ENCODE assay signal across 15 cellular contexts in the genomic region with DNA sequence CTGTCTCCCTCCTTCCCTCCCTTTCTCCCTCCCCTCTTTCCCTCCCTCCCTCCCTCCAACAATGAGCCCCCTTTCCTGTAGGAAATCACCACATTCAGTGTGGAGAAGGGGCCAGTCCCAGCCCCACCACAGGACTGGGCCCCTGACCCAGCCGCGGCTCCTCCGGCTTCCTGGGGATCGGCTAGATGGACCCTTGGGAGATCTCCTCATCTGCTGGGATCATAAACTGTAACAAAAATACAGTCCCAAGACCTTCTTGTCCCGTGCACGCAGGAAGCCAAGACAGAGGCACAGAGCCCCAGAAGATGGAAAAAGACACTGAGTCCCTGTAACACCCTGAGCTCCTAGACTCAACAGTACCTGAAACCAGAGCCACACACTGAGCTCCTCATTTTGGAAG. TPM values are rescaled to one million over a fixed set of nuclear protein-coding genes. Genes with fewer than 3 reads are reported as not detected.
A peak's percentile ranks its signal among the peaks of the same experiment; 100 is the strongest.
DNase-seq lines count a peak whose midpoint lies in the region; ATAC-seq and TF ChIP-seq lines count a peak whose summit lies in the region.
"Had no signal": no experiment of that assay in that cellular context is flagged by ENCODE, and none has a peak within 500 bp of the region (broad histone marks: within the 10 kb centered on the region; RNA-seq: fewer than 3 reads in every experiment).

No MANE protein-coding gene starts in this region.

- no peaks in the 10 kb centered on the region for H3K36me3 ChIP-seq in left ventricle myocardium inferior
- no peaks in the 10 kb centered on the region for H3K36me3 ChIP-seq in right atrium auricular region
- no peaks in the 10 kb centered on the region for H3K36me3 ChIP-seq in neuronal stem cell (replicated peaks in 1 of 2; ENCODE audit: control insufficient read depth in 2 of 2, insufficient read depth in 2 of 2, low read length in 2 of 2)
- H3K36me3 ChIP-seq: BE2C, HAP-1 had no signal

- no peaks in the 10 kb centered on the region for H3K9me3 ChIP-seq in left ventricle myocardium inferior (replicated peaks)
- H3K9me3 ChIP-seq in right atrium auricular region: no peaks in the 10 kb centered on the region
- H3K9me3 ChIP-seq in neuronal stem cell (replicated peaks in 1 of 2; ENCODE audit: control insufficient read depth in 2 of 2, insufficient read depth in 1 of 2, low read depth in 1 of 2, low read length in 2 of 2): peaks cover 0 to 4% of the 10 kb centered on the region in 2 donors
- H3K9me3 ChIP-seq: A549, BE2C, Caco-2, HAP-1 had no signal

- H3K27ac ChIP-seq in left ventricle myocardium inferior (replicated peaks) (no peak overlapping the region), right atrium auricular region (no peak overlapping the region), neuronal stem cell (replicated peaks; ENCODE audit: low read length) (no peak overlapping the region)
- H3K27ac ChIP-seq: A549 had no signal

- no peak overlapping the region for H3K4ac ChIP-seq in neuronal stem cell (ENCODE audit: low read length)

- H2AK5ac ChIP-seq in neuronal stem cell (ENCODE audit: low read depth, low read length): no peak overlapping the region

- H3K27me3 ChIP-seq in left ventricle myocardium inferior (ENCODE audit: low read depth): peaks cover 64% of the 10 kb centered on the region
- H3K27me3 ChIP-seq in right atrium auricular region: no peaks in the 10 kb centered on the region
- no peaks in the 10 kb centered on the region for H3K27me3 ChIP-seq in neuronal stem cell (ENCODE audit: control insufficient read depth in 3 of 3, insufficient read depth in 3 of 3, low read depth in 1 of 3, low read length in 3 of 3)
- H3K27me3 ChIP-seq: BE2C had no signal

- no CpG with 5 or more reads among the region's 6 CpGs for WGBS in neuronal stem cell (ENCODE audit: extremely low coverage in 2 of 2, insufficient read length in 2 of 2, insufficient replicate concordance in 1 of 2), 2 donors

- no peak overlapping the region for H3K18ac ChIP-seq in neuronal stem cell (ENCODE audit: low read length)

- peak overlapping the region; percentile 41 for H4K91ac ChIP-seq in neuronal stem cell (ENCODE audit: low read depth, low read length, poor library complexity)

- H2BK5ac ChIP-seq in neuronal stem cell (ENCODE audit: low read length): no peak overlapping the region

- H4K8ac ChIP-seq in neuronal stem cell (ENCODE audit: low read depth, low read length): no peak overlapping the region

- H3K14ac ChIP-seq in neuronal stem cell (ENCODE audit: low read length): no peak overlapping the region

- H3K4me3 Mint-ChIP-seq in glutamatergic neuron (ENCODE audit: unreplicated experiment): no peak overlapping the region
- H3K4me3 Mint-ChIP-seq: CD8-positive, alpha-beta memory T cell had no signal

- H3K4me1 Mint-ChIP-seq in glutamatergic neuron (ENCODE audit: low read depth, unreplicated experiment): peaks cover 4% of the 10 kb centered on the region
- H3K4me1 Mint-ChIP-seq: CD8-positive, alpha-beta memory T cell had no signal

- H3K36me3 Mint-ChIP-seq in glutamatergic neuron (ENCODE audit: unreplicated experiment): no peaks in the 10 kb centered on the region
- H3K36me3 Mint-ChIP-seq: CD8-positive, alpha-beta memory T cell had no signal

- no peaks in the 10 kb centered on the region for H3K4me1 ChIP-seq in left ventricle myocardium inferior
- H3K4me1 ChIP-seq in right atrium auricular region: no peaks in the 10 kb centered on the region
- H3K4me1 ChIP-seq in neuronal stem cell (ENCODE audit: control insufficient read depth in 2 of 2, insufficient read depth in 1 of 2, low read depth in 1 of 2, low read length in 2 of 2): peaks cover 8 to 11% of the 10 kb centered on the region in 2 donors
- H3K4me1 ChIP-seq: A549, BE2C, Caco-2, HAP-1 had no signal

- TF ChIP-seq CTCF in left ventricle myocardium inferior (IDR thresholded peaks at IDR 0.05; ENCODE audit: borderline replicate concordance): no peak
- no peak for TF ChIP-seq CTCF in right atrium auricular region (IDR thresholded peaks at IDR 0.05)
- TF ChIP-seq CTCF in glutamatergic neuron (IDR thresholded peaks at IDR 0.05; ENCODE audit: partially characterized antibody, unreplicated experiment): no peak

- no peak overlapping the region for H2BK12ac ChIP-seq in neuronal stem cell (ENCODE audit: low read length)

- no peak overlapping the region for H2BK15ac ChIP-seq in neuronal stem cell (ENCODE audit: low read length)

- peaks cover 9% of the 10 kb centered on the region for H3K27me3 Mint-ChIP-seq in glutamatergic neuron (ENCODE audit: unreplicated experiment)

- no peak for ATAC-seq in left lobe of liver
- ATAC-seq: A549 had no signal

- H3K27ac Mint-ChIP-seq in glutamatergic neuron (ENCODE audit: unreplicated experiment): no peak overlapping the region
- H3K27ac Mint-ChIP-seq: CD8-positive, alpha-beta memory T cell had no signal

- no peak overlapping the region for H2AFZ ChIP-seq in neuronal stem cell (ENCODE audit: low read length)

- intact Hi-C loops in left ventricle myocardium inferior (cut with micrococcal nuclease): no loop called here

- H3K79me1 ChIP-seq in neuronal stem cell (ENCODE audit: low read depth, low read length): no peaks in the 10 kb centered on the region

- no peak overlapping the region for H3K23ac ChIP-seq in neuronal stem cell (ENCODE audit: low read depth, low read length, poor library complexity)

- no peak overlapping the region for H3K4me3 ChIP-seq in left ventricle myocardium inferior
- no peak overlapping the region for H3K4me3 ChIP-seq in right atrium auricular region
- H3K4me3 ChIP-seq in neuronal stem cell (ENCODE audit: low read length in 2 of 2): no peak overlapping the region
- H3K4me3 ChIP-seq: A549, HAP-1 had no signal

- no peak overlapping the region for H3K4me2 ChIP-seq in neuronal stem cell (ENCODE audit: insufficient read depth, low read length, poor library complexity, severe bottlenecking)
- H3K4me2 ChIP-seq: A549 had no signal

- no peak overlapping the region for H2BK120ac ChIP-seq in neuronal stem cell (ENCODE audit: low read depth, low read length)

- peaks cover 9% of the 10 kb centered on the region for H3K9me3 Mint-ChIP-seq in glutamatergic neuron (ENCODE audit: unreplicated experiment)
- H3K9me3 Mint-ChIP-seq: CD8-positive, alpha-beta memory T cell had no signal

- peak; percentile 5 for DNase-seq in left ventricle myocardium inferior
- no peak for DNase-seq in right atrium auricular region (ENCODE audit: low spot score)
- DNase-seq in glutamatergic neuron: peak; percentile 2
- no peak for DNase-seq in neuronal stem cell (ENCODE audit: low spot score)
- no peak for DNase-seq in hippocampal formation (lab: John Stamatoyannopoulos, UW)
- no peak for DNase-seq in GM03348 (ENCODE audit: low spot score)
- DNase-seq in left lobe of liver (ENCODE audit: low spot score): no peak
- DNase-seq: CD8-positive, alpha-beta memory T cell; DND-41; GDM1 had no signal

- no peak overlapping the region for H3K9ac ChIP-seq in neuronal stem cell (ENCODE audit: low read depth, low read length, poor library complexity)

RNA-seq across cellular contexts. Expression of a gene that starts 23.9 kb away (rescaled TPM):
- total RNA-seq in left ventricle myocardium inferior (not detected), right atrium auricular region (under 1 TPM in 1 of 2 donors, not detected in 1; 0.55 TPM), glutamatergic neuron (ENCODE audit: unreplicated experiment) (not detected), left lobe of liver (0.13 TPM)
- 8.3 TPM for polyA plus RNA-seq in neuronal stem cell (2013, experiment 1 of 2)
- polyA plus RNA-seq in neuronal stem cell (2013, experiment 2 of 2): 7.9 TPM
- total RNA-seq: CD8-positive, alpha-beta memory T cell had no signal
- polyA plus RNA-seq: AG04450; CD8-positive, alpha-beta memory T cell had no signal

Comparison
In these comparisons a context has a peak if more than half of its experiments do, and no peak if none do; other contexts are left out.
1. DNase-seq: peak in left ventricle myocardium inferior (single experiment) and glutamatergic neuron (single experiment); none in right atrium auricular region (single experiment), neuronal stem cell (single experiment), hippocampal formation (0 of 2), GM03348 (single experiment) and left lobe of liver (single experiment).